Comparison of ENCODE assay signal across 9 cellular contexts in genomic region chr12:21526053-21526452, GRCh38. TPM values are rescaled to one million over a fixed set of nuclear protein-coding genes. Genes with fewer than 3 reads are reported as not detected.
DNase-seq lines count a peak whose midpoint lies in the region; ATAC-seq and TF ChIP-seq lines count a peak whose summit lies in the region.
"Had no signal": no experiment of that assay in that cellular context is flagged by ENCODE, and none has a peak within 500 bp of the region (broad histone marks: within the 10 kb centered on the region; RNA-seq: fewer than 3 reads in every experiment).

A gene with protein sequence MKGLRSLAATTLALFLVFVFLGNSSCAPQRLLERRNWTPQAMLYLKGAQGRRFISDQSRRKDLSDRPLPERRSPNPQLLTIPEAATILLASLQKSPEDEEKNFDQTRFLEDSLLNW (plus strand): TSS chr12:21526296. CDS start chr12:21526473, 177 bp downstream.

- no peaks in the 10 kb centered on the region for H3K79me2 ChIP-seq in GM23338 (replicated peaks; ENCODE audit: insufficient read depth)

- H3K9me3 ChIP-seq in SJCRH30 (replicated peaks) (no peaks in the 10 kb centered on the region), gastroesophageal sphincter (no peaks in the 10 kb centered on the region), gastrocnemius medialis (no peaks in the 10 kb centered on the region)
- H3K9me3 ChIP-seq: neutrophil had no signal

- in situ Hi-C loops in gastrocnemius medialis (cut with MboI; ENCODE audit: low sequenced_read_pairs in 4 of 4) = no loop called here

- no peaks in the 10 kb centered on the region for H3K9me2 ChIP-seq in GM23338 (ENCODE audit: insufficient read depth)

- peak within 1 kb of the TSS; percentile 75 for H3K4me3 Mint-ChIP-seq in GM23338

- H3K36me3 ChIP-seq in GM23338 (ENCODE audit: insufficient read depth) (no peaks in the 10 kb centered on the region), SJCRH30 (no peaks in the 10 kb centered on the region), gastroesophageal sphincter (no peaks in the 10 kb centered on the region), gastrocnemius medialis (no peaks in the 10 kb centered on the region)
- H3K36me3 ChIP-seq: neutrophil had no signal

- TF ChIP-seq EP300 in gastroesophageal sphincter (IDR thresholded peaks at IDR 0.05) = no peak

- H3K4me1 ChIP-seq in GM23338 (ENCODE audit: insufficient read depth) = peaks cover 5% of the 10 kb centered on the region
- H3K4me1 ChIP-seq in SJCRH30 = peaks cover 4% of the 10 kb centered on the region
- H3K4me1 ChIP-seq in gastroesophageal sphincter = peaks cover 2 to 34% (median 5%) of the 10 kb centered on the region in 3 donors
- H3K4me1 ChIP-seq in gastrocnemius medialis = peaks cover 14 to 21% of the 10 kb centered on the region in 2 donors

- peak within 1 kb of the TSS; percentile 83 for H3K4me2 ChIP-seq in GM23338

- 82 to 100% methylated on average over 1 of the region's 1 CpG for WGBS in gastroesophageal sphincter (ENCODE audit: low coverage in 1 of 2), 2 donors

- H3K36me3 Mint-ChIP-seq in GM23338 (ENCODE audit: low read depth) = no peaks in the 10 kb centered on the region

- H3F3A ChIP-seq in GM23338 (replicated peaks; ENCODE audit: low read depth) = no peaks in the 10 kb centered on the region

- TF ChIP-seq POLR2A in gastroesophageal sphincter (IDR thresholded peaks at IDR 0.05) (no peak), gastrocnemius medialis (IDR thresholded peaks at IDR 0.05) (no peak)

- peaks cover 12% of the 10 kb centered on the region; the same call in 2 of the 3 replicates for H3K4me1 Mint-ChIP-seq in GM23338

- H3K4me3 ChIP-seq in GM23338 (peak within 1 kb of the TSS; percentile 80), SJCRH30 (peak within 1 kb of the TSS; percentile 65), gastroesophageal sphincter (peak within 1 kb of the TSS; percentile 49 to 64), gastrocnemius medialis (peak within 1 kb of the TSS; percentile 65 to 74 (median 68))

- H3K27me3 ChIP-seq in GM23338 (ENCODE audit: insufficient read depth) = peaks cover 56% of the 10 kb centered on the region
- H3K27me3 ChIP-seq in SJCRH30 = no peaks in the 10 kb centered on the region
- H3K27me3 ChIP-seq in gastroesophageal sphincter = no peaks in the 10 kb centered on the region
- no peaks in the 10 kb centered on the region for H3K27me3 ChIP-seq in gastrocnemius medialis

- H3K9me3 Mint-ChIP-seq in GM23338 = peaks cover 3% of the 10 kb centered on the region; the same call in 1 of the 3 replicates

- H3K27ac Mint-ChIP-seq in GM23338 = no peak within 1 kb of the TSS

- no peak for TF ChIP-seq CTCF in GM23338 (conservative IDR thresholded peaks at IDR 0.05; ENCODE audit: low read depth in 2 of 2)
- no peak for TF ChIP-seq CTCF in gastroesophageal sphincter (IDR thresholded peaks at IDR 0.05)
- TF ChIP-seq CTCF in gastrocnemius medialis (IDR thresholded peaks at IDR 0.05 in 4 of 5, conservative IDR thresholded peaks at IDR 0.05 in 1 of 5) = no peak

- intact Hi-C loops in gastrocnemius medialis (cut with DNase I; ENCODE audit: low total_unique reads) = loop anchor here (10.0 kb wide), 1 partner anchor 129 kb away; the partner anchor contains the start of gene LDHB

- H2AFZ ChIP-seq in GM23338 = peak within 1 kb of the TSS; percentile 87

- H3K27me3 Mint-ChIP-seq in GM23338 (ENCODE audit: insufficient read depth, low read depth, poor library complexity) = peaks cover 17% of the 10 kb centered on the region

- no peaks in the 10 kb centered on the region for H4K20me1 ChIP-seq in GM23338 (replicated peaks; ENCODE audit: insufficient read depth)

- ATAC-seq in GM23338 = no peak
- ATAC-seq in gastroesophageal sphincter = no peak
- no peak for ATAC-seq in gastrocnemius medialis
- no peak for ATAC-seq in GM18868 (IDR thresholded peaks at IDR 0.05; ENCODE audit: unreplicated experiment)
- no peak for ATAC-seq in HG03442 (IDR thresholded peaks at IDR 0.05; ENCODE audit: unreplicated experiment)

- no peak within 1 kb of the TSS for H3K27ac ChIP-seq in GM23338 (ENCODE audit: low read depth)
- no peak within 1 kb of the TSS for H3K27ac ChIP-seq in SJCRH30
- peak within 1 kb of the TSS in 2 of 4 donors; percentile 72 to 77 for H3K27ac ChIP-seq in gastroesophageal sphincter
- H3K27ac ChIP-seq in gastrocnemius medialis = peak within 1 kb of the TSS in 1 of 4 donors; percentile 62
- H3K27ac ChIP-seq: neutrophil had no signal

- DNase-seq in GM23338 (ENCODE audit: low spot score) (no peak), SJCRH30 (no peak), gastrocnemius medialis (no peak), Kasumi-1 (lab: John Stamatoyannopoulos, UW) (no peak)
- DNase-seq in effector CD4-positive, alpha-beta T cell = no peak

TF ChIP-seq in GM23338, 12 proteins besides CTCF, POLR2A, EP300 and RAD21 (continues in another document):
- TF ChIP-seq EZH2 (IDR thresholded peaks at IDR 0.05; ENCODE audit: low read depth, unreplicated experiment) (no peak), REST (IDR thresholded peaks at IDR 0.05; ENCODE audit: unreplicated experiment) (no peak), ZNF114 (CRISPR knock-in tag; IDR thresholded peaks at IDR 0.05) (no peak), ZNF331 (CRISPR knock-in tag; IDR thresholded peaks at IDR 0.05; ENCODE audit: low read depth) (no peak), JUNB (IDR thresholded peaks at IDR 0.05; ENCODE audit: unreplicated experiment) (no peak), POLR2AphosphoS5 (IDR thresholded peaks at IDR 0.05; ENCODE audit: low read depth) (no peak), NANOG (IDR thresholded peaks at IDR 0.05; ENCODE audit: borderline replicate concordance) (no peak), STAT1 (IDR thresholded peaks at IDR 0.05; ENCODE audit: unreplicated experiment) (no peak), ETS1 (IDR thresholded peaks at IDR 0.05) (no peak)

RNA-seq across cellular contexts. Expression of the gene that starts here (rescaled TPM):
- 0.16 and 1.3 TPM in 2 replicates for total RNA-seq in GM23338 (2014; rRNA removed; shearing (Covaris generic))
- polyA plus RNA-seq in GM23338 (2016; fragmentation: Nextera tagmentation; extraction: Ambion mirVana) = 1.0 and 1.3 TPM in 2 replicates
- 3.5 and 7.4 TPM in 2 replicates for total RNA-seq in SJCRH30 (2014; rRNA removed; shearing (Covaris generic))
- 1 to 10 TPM in 1 of 4 donors, under 1 TPM in 3; 0.15 to 1.2 (median 0.67) TPM for total RNA-seq in gastroesophageal sphincter
- 1 to 10 TPM in 2 of 4 donors, under 1 TPM in 1, not detected in 1; 0.73 to 3.1 (median 2.4) TPM for total RNA-seq in gastrocnemius medialis
